Comparison of ENCODE assay signal across 13 cellular contexts in genomic region chr9:22954964-22955363, GRCh38.
DNase-seq lines count a peak whose midpoint lies in the region; ATAC-seq and TF ChIP-seq lines count a peak whose summit lies in the region.
"Had no signal": no experiment of that assay in that cellular context is flagged by ENCODE, and none has a peak within 500 bp of the region (broad histone marks: within the 10 kb centered on the region; RNA-seq: fewer than 3 reads in every experiment).

No MANE protein-coding gene starts in this region.

- H3K27ac Mint-ChIP-seq in naive thymus-derived CD8-positive, alpha-beta T cell, result no peak overlapping the region
- H3K27ac Mint-ChIP-seq in activated CD8-positive, alpha-beta T cell treated with anti-CD3 and anti-CD28 coated beads for 36 hours, result no peak overlapping the region
- H3K27ac Mint-ChIP-seq: CD8-positive, alpha-beta memory T cell; GM23338; H9 had no signal

- intact Hi-C loops in prostate gland (cut with DNase I), result no loop called here
- intact Hi-C loops in activated CD8-positive, alpha-beta T cell treated with anti-CD3 and anti-CD28 coated beads for 36 hours (cut with micrococcal nuclease), result no loop called here

- H3K27ac ChIP-seq in ACC112 (ENCODE audit: low read depth, low read length) (no peak overlapping the region), prostate gland (peak overlapping the region; percentile 35 to 60)
- H3K27ac ChIP-seq: A549 had no signal

- no peaks in the 10 kb centered on the region for H3K36me3 Mint-ChIP-seq in naive thymus-derived CD8-positive, alpha-beta T cell
- no peaks in the 10 kb centered on the region for H3K36me3 Mint-ChIP-seq in activated CD8-positive, alpha-beta T cell treated with anti-CD3 and anti-CD28 coated beads for 36 hours (ENCODE audit: low read depth)
- H3K36me3 Mint-ChIP-seq: CD8-positive, alpha-beta memory T cell had no signal

- no peak overlapping the region for H3K4me3 ChIP-seq in ACC112 (ENCODE audit: low read depth, low read length)
- peak overlapping the region; percentile 5 for H3K4me3 ChIP-seq in endocrine pancreas (ENCODE audit: control insufficient read depth, insufficient read depth, low read length)
- no peak overlapping the region for H3K4me3 ChIP-seq in prostate gland
- H3K4me3 ChIP-seq: A549, GM23338 had no signal

- TF ChIP-seq POLR2A in prostate gland (IDR thresholded peaks at IDR 0.05), result no peak

- H2AFZ ChIP-seq in ACC112 (ENCODE audit: low read length, unreplicated experiment), result peak overlapping the region; percentile 38
- H2AFZ ChIP-seq: GM23338 had no signal

- H3K4me1 ChIP-seq in ACC112 (ENCODE audit: control insufficient read depth, insufficient read depth, low read length, unreplicated experiment) (no peaks in the 10 kb centered on the region), endocrine pancreas (ENCODE audit: control insufficient read depth, insufficient read depth, low read length) (no peaks in the 10 kb centered on the region), prostate gland (replicated peaks) (no peaks in the 10 kb centered on the region)
- H3K4me1 ChIP-seq: A549, Caco-2 had no signal

- CTCF ChIA-PET in activated CD8-positive, alpha-beta T cell treated with anti-CD3 and anti-CD28 coated beads for 36 hours (lab: Charles Lee), result no interaction called here

- H3K79me2 ChIP-seq in ACC112 (ENCODE audit: control insufficient read depth, insufficient read depth, low read length, unreplicated experiment), result no peaks in the 10 kb centered on the region

- no peak overlapping the region for H3K4me3 Mint-ChIP-seq in naive thymus-derived CD8-positive, alpha-beta T cell
- no peak overlapping the region for H3K4me3 Mint-ChIP-seq in activated CD8-positive, alpha-beta T cell treated with anti-CD3 and anti-CD28 coated beads for 36 hours
- H3K4me3 Mint-ChIP-seq: CD8-positive, alpha-beta memory T cell; GM23338; H9 had no signal

- H3K9me3 ChIP-seq in endocrine pancreas (ENCODE audit: control insufficient read depth, low read length) (no peaks in the 10 kb centered on the region), prostate gland (no peaks in the 10 kb centered on the region)
- H3K9me3 ChIP-seq: A549, Caco-2 had no signal

- H3K9me3 Mint-ChIP-seq in naive thymus-derived CD8-positive, alpha-beta T cell, result peaks cover 2 to 17% (median 9%) of the 10 kb centered on the region in 9 donors
- H3K9me3 Mint-ChIP-seq in activated CD8-positive, alpha-beta T cell treated with anti-CD3 and anti-CD28 coated beads for 36 hours, result peaks cover 6% of the 10 kb centered on the region
- H3K9me3 Mint-ChIP-seq: GM23338 had no signal

- 38% methylated on average over 5 of the region's 5 CpGs for WGBS in prostate gland

- no peak overlapping the region for H3K9ac ChIP-seq in endocrine pancreas (ENCODE audit: control insufficient read depth, insufficient read depth, low read length)

- POLR2A ChIA-PET in naive thymus-derived CD8-positive, alpha-beta T cell (lab: Charles Lee), result no interaction called here
- POLR2A ChIA-PET in activated CD8-positive, alpha-beta T cell treated with anti-CD3 and anti-CD28 coated beads for 36 hours (lab: Charles Lee), result no interaction called here

- no peak for ATAC-seq in naive thymus-derived CD8-positive, alpha-beta T cell
- ATAC-seq in activated CD8-positive, alpha-beta T cell treated with anti-CD3 and anti-CD28 coated beads for 36 hours, result no peak
- ATAC-seq: A549, GM23338 had no signal

- peak; percentile 48 for DNase-seq in NCI-H146 (lab: John Stamatoyannopoulos, UW)
- DNase-seq in prostate gland (ENCODE audit: low spot score), result peak; percentile 9
- no peak for DNase-seq in DMS53 treated with DMSO at 0.1 percent for 48 hours (lab: John Stamatoyannopoulos, UW; ENCODE audit: unreplicated experiment)
- DNase-seq in naive thymus-derived CD8-positive, alpha-beta T cell, result no peak
- no peak for DNase-seq in activated CD8-positive, alpha-beta T cell treated with anti-CD3 and anti-CD28 coated beads for 36 hours
- DNase-seq: Caco-2; CD8-positive, alpha-beta memory T cell; H9; IMR-90 had no signal

- no peaks in the 10 kb centered on the region for H3K4me1 Mint-ChIP-seq in naive thymus-derived CD8-positive, alpha-beta T cell
- no peaks in the 10 kb centered on the region for H3K4me1 Mint-ChIP-seq in activated CD8-positive, alpha-beta T cell treated with anti-CD3 and anti-CD28 coated beads for 36 hours (ENCODE audit: low read depth)
- H3K4me1 Mint-ChIP-seq: CD8-positive, alpha-beta memory T cell had no signal

- H3K27me3 ChIP-seq in ACC112 (ENCODE audit: insufficient read depth, low read length) (no peaks in the 10 kb centered on the region), endocrine pancreas (ENCODE audit: control insufficient read depth, insufficient read depth, low read length) (no peaks in the 10 kb centered on the region), prostate gland (replicated peaks; ENCODE audit: insufficient read depth) (no peaks in the 10 kb centered on the region)

- H3K36me3 ChIP-seq in ACC112 (ENCODE audit: insufficient read depth, low read length), result no peaks in the 10 kb centered on the region
- no peaks in the 10 kb centered on the region for H3K36me3 ChIP-seq in endocrine pancreas (ENCODE audit: control insufficient read depth, insufficient read depth, low read length)
- no peaks in the 10 kb centered on the region for H3K36me3 ChIP-seq in prostate gland

- TF ChIP-seq CTCF in prostate gland (IDR thresholded peaks at IDR 0.05), result no peak
- no peak for TF ChIP-seq CTCF in activated CD8-positive, alpha-beta T cell treated with anti-CD3 and anti-CD28 coated beads for 36 hours (IDR thresholded peaks at IDR 0.05)

- H3K27me3 Mint-ChIP-seq in naive thymus-derived CD8-positive, alpha-beta T cell, result no peaks in the 10 kb centered on the region
- H3K27me3 Mint-ChIP-seq in activated CD8-positive, alpha-beta T cell treated with anti-CD3 and anti-CD28 coated beads for 36 hours, result no peaks in the 10 kb centered on the region
- H3K27me3 Mint-ChIP-seq: CD8-positive, alpha-beta memory T cell had no signal

Comparison
In these comparisons a context has a peak if more than half of its experiments do, and no peak if none do; other contexts are left out.
1. DNase-seq: peak in NCI-H146 (single experiment) and prostate gland (single experiment); none in DMS53 treated with DMSO at 0.1 percent for 48 hours (single experiment), naive thymus-derived CD8-positive, alpha-beta T cell (0 of 10) and activated CD8-positive, alpha-beta T cell treated with anti-CD3 and anti-CD28 coated beads for 36 hours (single experiment).